ENCODE assay signal across 8 cellular contexts in genomic region chr17:43940630-43941029, GRCh38. TPM values are rescaled to one million over a fixed set of nuclear protein-coding genes. Genes with fewer than 3 reads are reported as not detected.
DNase-seq lines count a peak whose midpoint lies in the region; ATAC-seq, FAIRE-seq and TF ChIP-seq lines count a peak whose summit lies in the region.

No MANE protein-coding gene starts in this region.

- peak; percentile 47 for DNase-seq in activated CD4-positive, alpha-beta T cell treated with anti-CD3 and anti-CD28 coated beads for 48 hours
- DNase-seq in activated CD4-positive, alpha-beta T cell treated with anti-CD3 and anti-CD28 coated beads, Interleukin-2, amount 50 U/mL, for 1 hour, result no peak
- DNase-seq in NB4 (ENCODE audit: low read depth) (peak; percentile 59), K562 (ENCODE audit: extremely low read depth in 1 of 4, low spot score in 3 of 4) (peak; percentile 55 to 71 (median 62)), RCC 7860 (ENCODE audit: low spot score) (no peak)

- no peak overlapping the region for H3K4me3 ChIP-seq in NB4 (ENCODE audit: low read depth, low read length)
- H3K4me3 ChIP-seq in K562, result no peak overlapping the region
- no peak overlapping the region for H3K4me3 ChIP-seq in neural cell (ENCODE audit: low read length)

- no peak overlapping the region for H3K4me2 ChIP-seq in K562 (ENCODE audit: insufficient read depth, low read length)
- no peak overlapping the region for H3K4me2 ChIP-seq in neural cell (ENCODE audit: low read length)

- no peaks in the 10 kb centered on the region for H3K79me2 ChIP-seq in K562 (ENCODE audit: control insufficient read depth, insufficient read depth, low read length)
- no peaks in the 10 kb centered on the region for H3K79me2 ChIP-seq in neural cell (replicated peaks; ENCODE audit: insufficient read depth, low read length)

- peaks cover 0 to 16% of the 10 kb centered on the region in 2 experiments; a peak in 4 of 5 replicates for H3K4me1 ChIP-seq in K562 (replicated peaks in 1 of 2; ENCODE audit: control insufficient read depth in 2 of 2, insufficient read depth in 2 of 2, low read length in 2 of 2)

- no peaks in the 10 kb centered on the region for H3K9me1 ChIP-seq in K562 (ENCODE audit: control insufficient read depth, insufficient read depth, low read length)

- POLR2A ChIA-PET in K562 (lab: Yijun Ruan, JAX), result interaction anchor here (0.5 to 1.1 kb wide), 3 partner anchors 9 to 339 kb away, joined by 3 read pairs; no protein-coding TSS in a partner anchor

- ATAC-seq in K562, result peak; percentile 81
- no peak for ATAC-seq in HG03025 (IDR thresholded peaks at IDR 0.05; ENCODE audit: low FRiP score, unreplicated experiment)
- no peak for ATAC-seq in HG03196 (IDR thresholded peaks at IDR 0.05; ENCODE audit: unreplicated experiment)

- WGBS in K562 (ENCODE audit: insufficient coverage, low coverage, missing lambda C conversion rate), result 5% methylated on average over 6 of the region's 7 CpGs

- TF ChIP-seq POLR2A in NB4 (IDR thresholded peaks at IDR 0.05; ENCODE audit: extremely low read depth, insufficient read length) (no peak), K562 (conservative IDR thresholded peaks at IDR 0.05) (no peak)

- TF ChIP-seq EP300 in K562 (IDR thresholded peaks at IDR 0.05; ENCODE audit: low read length) (no peak), neural cell (conservative IDR thresholded peaks at IDR 0.05; ENCODE audit: poor library complexity, severe bottlenecking) (no peak)

- in situ Hi-C loops in K562 (cut with MboI), result loop anchor here (5.0 to 25.0 kb wide), 3 partner anchors 52 to 397 kb away; partner anchors contain the start of gene GRN

- peak; percentile 92 for FAIRE-seq in K562 (lab: Jason Lieb, UNC)
- no peak for FAIRE-seq in RCC 7860 (lab: Jason Lieb, UNC)

- H3K9me2 ChIP-seq in neural cell (ENCODE audit: insufficient read depth, low read length), result no peaks in the 10 kb centered on the region

- peak overlapping the region in 1 of 2 experiments; percentile 55; a peak in 1 of 4 replicates for H3K9ac ChIP-seq in K562 (ENCODE audit: insufficient read depth in 1 of 2, low read depth in 2 of 2, low read length in 2 of 2)
- no peak overlapping the region for H3K9ac ChIP-seq in neural cell (ENCODE audit: low read length)

- CTCF ChIA-PET in K562 (lab: Yijun Ruan, JAX; ENCODE audit: low intra/inter-chr PET ratio), result interaction anchor here (1.7 to 2.4 kb wide), 2 partner anchors 54 to 101 kb away, joined by 5 to 9 read pairs; no protein-coding TSS in a partner anchor

- H3K27me3 ChIP-seq in K562 (ENCODE audit: control insufficient read depth in 2 of 2, insufficient read depth in 2 of 2, low read length in 2 of 2), result peaks cover 0 to 21% of the 10 kb centered on the region in 2 experiments; a peak in 1 of 5 replicates
- H3K27me3 ChIP-seq in neural cell (ENCODE audit: insufficient read depth, low read depth, low read length), result no peaks in the 10 kb centered on the region

- BruUV-seq in K562 (replicated peaks; lab: Mats Ljungman, UMichigan), result no TSS peak

- peak; percentile 66 for TF ChIP-seq CTCF in NB4 (IDR thresholded peaks at IDR 0.05; ENCODE audit: low read depth, low read length)
- peak; percentile 76 to 87 (median 79) for TF ChIP-seq CTCF in K562 (IDR thresholded peaks at IDR 0.05 in 2 of 3, conservative IDR thresholded peaks at IDR 0.05 in 1 of 3; ENCODE audit: insufficient read depth in 2 of 3, low read depth in 1 of 3, low read length in 3 of 3)
- peak; percentile 58 for TF ChIP-seq CTCF in neural cell (IDR thresholded peaks at IDR 0.05; ENCODE audit: poor library complexity, severe bottlenecking)

- H3K27ac ChIP-seq in K562 (ENCODE audit: extremely low read depth, low read depth, low read length), result no peak overlapping the region
- no peak overlapping the region for H3K27ac ChIP-seq in neural cell (ENCODE audit: low read length)

- TF ChIP-seq RAD21 in K562 (CRISPR knock-in tag; conservative IDR thresholded peaks at IDR 0.05 in 1 of 2, IDR thresholded peaks at IDR 0.05 in 1 of 2), result peak; percentile 29 to 60
- TF ChIP-seq RAD21 in neural cell (conservative IDR thresholded peaks at IDR 0.05), result peak; percentile 26

- H3K9me3 ChIP-seq in K562 (replicated peaks; ENCODE audit: control insufficient read depth, insufficient read depth, low read depth, low read length), result no peaks in the 10 kb centered on the region
- no peaks in the 10 kb centered on the region for H3K9me3 ChIP-seq in neural cell (ENCODE audit: low read length)

- no peaks in the 10 kb centered on the region for H4K20me1 ChIP-seq in K562 (replicated peaks; ENCODE audit: control insufficient read depth, insufficient read depth, low read length)
- no peaks in the 10 kb centered on the region for H4K20me1 ChIP-seq in neural cell (ENCODE audit: insufficient read depth)

- intact Hi-C loops in K562 (cut with micrococcal nuclease), result loop anchor here (5.0 kb wide), 1 partner anchor 227 kb away; no protein-coding TSS in a partner anchor

- H3F3A ChIP-seq in neural cell (ENCODE audit: insufficient read depth, low read length, poor library complexity, severe bottlenecking), result no peaks in the 10 kb centered on the region

- H2AFZ ChIP-seq in K562 (ENCODE audit: low read depth, low read length), result no peak overlapping the region
- no peak overlapping the region for H2AFZ ChIP-seq in neural cell (ENCODE audit: low read depth, low read length)

- H3K36me3 ChIP-seq in K562 (ENCODE audit: control insufficient read depth, insufficient read depth, low read length) (no peaks in the 10 kb centered on the region), neural cell (ENCODE audit: insufficient read depth, low read length) (no peaks in the 10 kb centered on the region)

TF ChIP-seq in neural cell, 6 proteins besides CTCF, POLR2A, EP300 and RAD21 (continues in another document):
- peak; percentile 38 for TF ChIP-seq SMC3 (conservative IDR thresholded peaks at IDR 0.05; ENCODE audit: poor library complexity)

RNA-seq across cellular contexts. Expression of gene PPY, which starts 1.6 kb away (rescaled TPM):
- total RNA-seq in K562 (2011; cell fraction: chromatin; rRNA removed; ENCODE audit: low replicate concordance), result not detected in 2 replicates
- not detected in 2 replicates for total RNA-seq in K562 (2011; cell fraction: nucleolus; rRNA removed)
- total RNA-seq in K562 (2011; cell fraction: nucleoplasm; rRNA removed), result not detected in 2 replicates
- total RNA-seq in K562 (2014; rRNA removed) (not detected in 2 replicates), K562 (2014; rRNA removed; fragmentation: Illumina TruSeq; extraction: Trizol) (not detected in 2 replicates), K562 (2015; rRNA removed; fragmentation: Illumina TruSeq; extraction: Trizol) (not detected in 2 replicates), K562 (2021) (not detected in 2 replicates)
- polyA plus RNA-seq in K562 (2011; rRNA removed) (not detected in 2 replicates), K562 (2014; fragmentation: Illumina TruSeq; extraction: Trizol) (not detected in 2 replicates), K562 (2014; fragmentation: Nextera tagmentation; extraction: Ambion mirVana) (not detected), K562 (2014; rRNA removed) (1.9 TPM in 1 of 2 replicates, not detected in the other), neural cell (not detected in 2 replicates)
- polyA plus RNA-seq in K562 (2011; cell fraction: cytosol; rRNA removed), result not detected in 2 replicates
- polyA plus RNA-seq in K562 (2011; cell fraction: nucleus; rRNA removed), result not detected in 2 replicates
- polyA plus RNA-seq in K562 (2012), result not detected in 2 replicates
- not detected in 2 replicates for polyA minus RNA-seq in K562 (2011; rRNA and poly(A)+ RNA removed)
- not detected in 2 replicates for polyA minus RNA-seq in K562 (2011; cell fraction: cytosol; rRNA and poly(A)+ RNA removed)
- polyA minus RNA-seq in K562 (2011; cell fraction: nucleus; rRNA and poly(A)+ RNA removed), result not detected in 2 replicates
- polyA minus RNA-seq in neural cell, result not detected in 2 replicates

RNA-seq across cellular contexts. Expression of gene PYY, which starts 13.1 kb away (rescaled TPM):
- not detected in 2 replicates for total RNA-seq in K562 (2011; cell fraction: chromatin; rRNA removed; ENCODE audit: low replicate concordance)
- not detected in 2 replicates for total RNA-seq in K562 (2011; cell fraction: nucleolus; rRNA removed)
- not detected in 2 replicates for total RNA-seq in K562 (2011; cell fraction: nucleoplasm; rRNA removed)
- total RNA-seq in K562 (2014; rRNA removed) (not detected in 2 replicates), K562 (2014; rRNA removed; fragmentation: Illumina TruSeq; extraction: Trizol) (not detected in 2 replicates), K562 (2015; rRNA removed; fragmentation: Illumina TruSeq; extraction: Trizol) (not detected in 2 replicates), K562 (2021) (not detected in 2 replicates)
- polyA plus RNA-seq in K562 (2011; rRNA removed) (0.09 TPM in 1 of 2 replicates, not detected in the other), K562 (2014; fragmentation: Illumina TruSeq; extraction: Trizol) (not detected in 2 replicates), K562 (2014; fragmentation: Nextera tagmentation; extraction: Ambion mirVana) (not detected), K562 (2014; rRNA removed) (not detected in 2 replicates), neural cell (not detected in 2 replicates)
- 0.27 TPM in 1 of 2 replicates, not detected in the other for polyA plus RNA-seq in K562 (2011; cell fraction: cytosol; rRNA removed)
- polyA plus RNA-seq in K562 (2011; cell fraction: nucleus; rRNA removed), result 0.17 and 0.24 TPM in 2 replicates
- not detected in 2 replicates for polyA plus RNA-seq in K562 (2012)
- polyA minus RNA-seq in K562 (2011; rRNA and poly(A)+ RNA removed), result not detected in 2 replicates
- not detected in 2 replicates for polyA minus RNA-seq in K562 (2011; cell fraction: cytosol; rRNA and poly(A)+ RNA removed)
- polyA minus RNA-seq in K562 (2011; cell fraction: nucleus; rRNA and poly(A)+ RNA removed), result not detected in 2 replicates
- not detected in 2 replicates for polyA minus RNA-seq in neural cell

RNA-seq across cellular contexts. Expression of gene MPP2, which starts 33.3 kb away (rescaled TPM):
- 0.30 and 1.5 TPM in 2 replicates for total RNA-seq in K562 (2011; cell fraction: chromatin; rRNA removed; ENCODE audit: low replicate concordance)
- 1.2 and 1.8 TPM in 2 replicates for total RNA-seq in K562 (2011; cell fraction: nucleolus; rRNA removed)
- 0.66 and 0.99 TPM in 2 replicates for total RNA-seq in K562 (2011; cell fraction: nucleoplasm; rRNA removed)
- total RNA-seq in K562 (2014; rRNA removed), result 0.14 and 0.41 TPM in 2 replicates
- total RNA-seq in K562 (2014; rRNA removed; fragmentation: Illumina TruSeq; extraction: Trizol), result 0.35 and 0.44 TPM in 2 replicates
- 0.26 and 0.33 TPM in 2 replicates for total RNA-seq in K562 (2015; rRNA removed; fragmentation: Illumina TruSeq; extraction: Trizol)
- 0.45 and 0.53 TPM in 2 replicates for total RNA-seq in K562 (2021)
- 1.0 and 1.2 TPM in 2 replicates for polyA plus RNA-seq in K562 (2011; rRNA removed)
- polyA plus RNA-seq in K562 (2011; cell fraction: cytosol; rRNA removed), result 1.3 and 1.5 TPM in 2 replicates
- 1.4 and 1.6 TPM in 2 replicates for polyA plus RNA-seq in K562 (2011; cell fraction: nucleus; rRNA removed)
- 0.19 and 0.34 TPM in 2 replicates for polyA plus RNA-seq in K562 (2012)
- polyA plus RNA-seq in K562 (2014; fragmentation: Illumina TruSeq; extraction: Trizol), result 0.24 and 0.28 TPM in 2 replicates
- polyA plus RNA-seq in K562 (2014; fragmentation: Nextera tagmentation; extraction: Ambion mirVana), result under 1 TPM; 0.04 TPM
- 0.12 and 0.39 TPM in 2 replicates for polyA plus RNA-seq in K562 (2014; rRNA removed)
- 0.99 and 1.5 TPM in 2 replicates for polyA minus RNA-seq in K562 (2011; rRNA and poly(A)+ RNA removed)
- 1.2 and 1.3 TPM in 2 replicates for polyA minus RNA-seq in K562 (2011; cell fraction: cytosol; rRNA and poly(A)+ RNA removed)
- polyA minus RNA-seq in K562 (2011; cell fraction: nucleus; rRNA and poly(A)+ RNA removed), result 0.89 and 1.9 TPM in 2 replicates
- 25.5 and 34.3 TPM in 2 replicates for polyA plus RNA-seq in neural cell
- 52.6 and 56.7 TPM in 2 replicates for polyA minus RNA-seq in neural cell

Comparison
In these comparisons a context has a peak if more than half of its experiments do, and no peak if none do; other contexts are left out.
1. DNase-seq: peak in activated CD4-positive, alpha-beta T cell treated with anti-CD3 and anti-CD28 coated beads for 48 hours (single experiment), NB4 (single experiment) and K562 (4 of 4); none in activated CD4-positive, alpha-beta T cell treated with anti-CD3 and anti-CD28 coated beads, Interleukin-2, amount 50 U/mL, for 1 hour (single experiment) and RCC 7860 (single experiment).
2. RNA of gene MPP2, which starts 33.3 kb away (polyA plus RNA-seq): 25.5 to 34.3 TPM in neural cell; 0.04 to 1.6 TPM in K562; every median in the first group is over 10 times any median in the second.
3. Peak in every context shown above with its lines, with median percentiles within 50 percentile points of each other: CTCF ChIP-seq.